In the genomic region with DNA sequence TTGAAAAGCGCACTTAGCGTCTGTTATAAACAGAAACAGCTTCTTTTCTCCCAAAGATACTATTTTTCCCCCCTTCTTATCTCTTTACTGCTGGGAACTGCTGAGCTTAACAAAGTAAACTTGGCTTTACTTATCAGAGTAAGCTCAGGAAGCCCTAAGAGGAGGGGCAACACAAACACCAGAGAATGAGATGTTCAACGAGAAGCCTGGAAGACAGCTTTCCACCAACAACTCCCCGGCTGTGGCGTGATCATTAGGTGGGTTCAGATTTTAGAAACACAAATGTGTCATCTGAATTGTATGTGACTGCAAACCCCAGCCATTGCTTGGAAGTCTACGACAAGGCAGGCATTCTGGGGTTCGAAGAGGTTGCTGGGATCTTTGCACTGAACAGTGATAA, we compare ENCODE assay signal across 18 cellular contexts.
"Had no signal": no experiment of that assay in that cellular context is flagged by ENCODE, and none has a peak within 500 bp of the region (broad histone marks: within the 10 kb centered on the region; RNA-seq: fewer than 3 reads in every experiment).

No MANE protein-coding gene starts in this region.

- DNase-seq: activated CD4-positive, alpha-beta T cell treated with anti-CD3 and anti-CD28 coated beads, Interleukin-2, amount 10 ng/mL, durations not matched to agents 7 days and 5 days; activated CD4-positive, CD25-positive, alpha-beta regulatory T cell; activated CD8-positive, alpha-beta memory T cell treated with anti-CD3 and anti-CD28 coated beads for 24 hours; activated naive CD4-positive, alpha-beta T cell treated with anti-CD3 and anti-CD28 coated beads for 36 hours; effector memory CD8-positive, alpha-beta T cell; erythroblast; head of caudate nucleus; mucosa of descending colon; nucleus accumbens; psoas muscle; stimulated activated CD4-positive, alpha-beta T cell treated with anti-CD3 and anti-CD28 coated beads, Interleukin-12 subunit alpha, Interleukin-12 subunit beta, amount 100 ng/mL, for 4 hours; stimulated activated naive CD4-positive, alpha-beta T cell; substantia nigra had no signal

- H3K27ac ChIP-seq: psoas muscle had no signal

- FAIRE-seq: TTC549 had no signal

- H3K27ac Mint-ChIP-seq: activated CD4-positive, alpha-beta T cell treated with anti-CD3 and anti-CD28 coated beads, Interleukin-2, amount 10 ng/mL, durations not matched to agents 7 days and 5 days; activated naive CD4-positive, alpha-beta T cell treated with anti-CD3 and anti-CD28 coated beads for 36 hours; effector memory CD8-positive, alpha-beta T cell; natural killer cell treated with Interleukin-12 subunit alpha and Interleukin-12 subunit beta and Interleukin-15 and Interleukin-18, amount 100 ng/mL, for 72 hours; T-helper 1 cell treated with Interleukin-12 subunit alpha and Interleukin-12 subunit beta and Interleukin-4 antibody, amounts not matched to agents 30 μg/mL and 1 μg/mL, for 36 hours had no signal

- H3K4me1 Mint-ChIP-seq: activated CD4-positive, alpha-beta T cell treated with anti-CD3 and anti-CD28 coated beads, Interleukin-2, amount 10 ng/mL, durations not matched to agents 7 days and 5 days had no signal

- ATAC-seq: effector memory CD8-positive, alpha-beta T cell; mucosa of descending colon; natural killer cell treated with Interleukin-12 subunit alpha and Interleukin-12 subunit beta and Interleukin-15 and Interleukin-18, amount 100 ng/mL, for 72 hours; psoas muscle; sciatic nerve; SK-N-SH treated with all-trans-retinoic acid at 6 μM for 48 hours had no signal

- H3K27me3 Mint-ChIP-seq: activated CD4-positive, alpha-beta T cell treated with anti-CD3 and anti-CD28 coated beads, Interleukin-2, amount 10 ng/mL, durations not matched to agents 7 days and 5 days; effector memory CD8-positive, alpha-beta T cell; natural killer cell treated with Interleukin-12 subunit alpha and Interleukin-12 subunit beta and Interleukin-15 and Interleukin-18, amount 100 ng/mL, for 72 hours had no signal

- H3K4me3 ChIP-seq: mucosa of descending colon, psoas muscle had no signal

- H3K9me3 Mint-ChIP-seq: activated CD4-positive, alpha-beta T cell treated with anti-CD3 and anti-CD28 coated beads, Interleukin-2, amount 10 ng/mL, durations not matched to agents 7 days and 5 days; T-helper 1 cell treated with Interleukin-12 subunit alpha and Interleukin-12 subunit beta and Interleukin-4 antibody, amounts not matched to agents 30 μg/mL and 1 μg/mL, for 36 hours had no signal

- H3K9me3 ChIP-seq: mucosa of descending colon, psoas muscle had no signal

- H3K4me3 Mint-ChIP-seq: activated CD4-positive, alpha-beta T cell treated with anti-CD3 and anti-CD28 coated beads, Interleukin-2, amount 10 ng/mL, durations not matched to agents 7 days and 5 days; activated naive CD4-positive, alpha-beta T cell treated with anti-CD3 and anti-CD28 coated beads for 36 hours; effector memory CD8-positive, alpha-beta T cell; natural killer cell treated with Interleukin-12 subunit alpha and Interleukin-12 subunit beta and Interleukin-15 and Interleukin-18, amount 100 ng/mL, for 72 hours; T-helper 1 cell treated with Interleukin-12 subunit alpha and Interleukin-12 subunit beta and Interleukin-4 antibody, amounts not matched to agents 30 μg/mL and 1 μg/mL, for 36 hours had no signal

- H3K36me3 Mint-ChIP-seq: natural killer cell treated with Interleukin-12 subunit alpha and Interleukin-12 subunit beta and Interleukin-15 and Interleukin-18, amount 100 ng/mL, for 72 hours had no signal

- H3K4me1 ChIP-seq: psoas muscle had no signal
